Comparison of ENCODE assay signal across 11 cellular contexts in the genomic region with DNA sequence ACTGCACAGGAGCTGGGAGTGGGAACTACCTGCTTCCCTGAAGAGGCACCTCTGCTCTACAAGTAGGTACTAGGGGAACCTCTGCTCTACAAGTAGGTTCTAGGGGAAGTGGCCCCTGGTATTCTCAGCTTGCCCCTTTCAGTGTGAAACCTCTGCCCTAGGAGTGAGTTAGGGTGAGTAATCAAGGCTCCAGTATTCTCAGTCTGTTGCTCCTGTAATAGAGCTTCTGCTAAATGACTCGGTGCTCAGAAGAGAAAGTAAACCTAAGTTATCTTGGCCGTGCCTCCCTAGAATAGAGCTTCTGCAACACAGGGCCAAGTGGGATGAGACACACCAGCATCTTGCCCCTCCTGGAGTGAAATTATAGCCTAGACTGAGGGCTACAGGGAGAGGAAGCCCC. TPM values are rescaled to one million over a fixed set of nuclear protein-coding genes. Genes with fewer than 3 reads are reported as not detected.
A peak's percentile ranks its signal among the peaks of the same experiment; 100 is the strongest.
DNase-seq lines count a peak whose midpoint lies in the region; ATAC-seq and TF ChIP-seq lines count a peak whose summit lies in the region.
"Had no signal": no experiment of that assay in that cellular context is flagged by ENCODE, and none has a peak within 500 bp of the region (broad histone marks: within the 10 kb centered on the region; RNA-seq: fewer than 3 reads in every experiment).

No MANE protein-coding gene starts in this region.

- H2AFZ ChIP-seq in trophoblast cell (ENCODE audit: insufficient read depth, low read length, poor library complexity): no peak overlapping the region

- TF ChIP-seq POLR2A in sigmoid colon (IDR thresholded peaks at IDR 0.05): no peak

- peaks cover 9% of the 10 kb centered on the region for H3K79me1 ChIP-seq in trophoblast cell (ENCODE audit: low read length)

- WGBS in trophoblast cell (ENCODE audit: extremely low coverage, insufficient coverage, insufficient read length): no CpG with 5 or more reads among the region's 2 CpGs
- 60 to 67% methylated on average over 2 of the region's 2 CpGs for WGBS in sigmoid colon, 2 donors

- H3K27ac ChIP-seq in trophoblast cell (ENCODE audit: low read depth, low read length) (no peak overlapping the region), sigmoid colon (peak overlapping the region in 1 of 4 donors; percentile 8)

- H2AK5ac ChIP-seq in trophoblast cell (ENCODE audit: low read length): no peak overlapping the region

- peak overlapping the region; percentile 62 for H3K14ac ChIP-seq in trophoblast cell (ENCODE audit: low read length)

- TF ChIP-seq CTCF in sigmoid colon (IDR thresholded peaks at IDR 0.05): no peak

- no peak overlapping the region for H3K9ac ChIP-seq in trophoblast cell (ENCODE audit: low read length)

- peak; percentile 55 for ATAC-seq in GM19035 (IDR thresholded peaks at IDR 0.05; ENCODE audit: unreplicated experiment)
- ATAC-seq in HG02870 (IDR thresholded peaks at IDR 0.05; ENCODE audit: unreplicated experiment): peak; percentile 37

- H3K27me3 ChIP-seq in trophoblast cell (ENCODE audit: insufficient read depth, low read length): no peaks in the 10 kb centered on the region
- H3K27me3 ChIP-seq in sigmoid colon: no peaks in the 10 kb centered on the region

- no peak overlapping the region for H3K4me2 ChIP-seq in trophoblast cell (ENCODE audit: low read length)

- H4K8ac ChIP-seq in trophoblast cell (ENCODE audit: low read depth, low read length): no peak overlapping the region

- DNase-seq in RPMI7951 (ENCODE audit: low read depth) (peak; percentile 47), trophoblast cell (no peak), D341Med (ENCODE audit: low spot score) (no peak), DMS153 treated with DMSO at 0.1 percent for 48 hours (lab: John Stamatoyannopoulos, UW; ENCODE audit: unreplicated experiment) (no peak), sigmoid colon (no peak), Ammon's horn (ENCODE audit: low spot score) (no peak)
- DNase-seq: activated naive CD4-positive, alpha-beta T cell treated with anti-CD3 and anti-CD28 coated beads, Interleukin-2, amount 10 ng/mL, durations not matched to agents 7 days and 5 days; KG1 had no signal

- H2BK5ac ChIP-seq in trophoblast cell (ENCODE audit: low read depth, low read length, poor library complexity): no peak overlapping the region

- H3K79me2 ChIP-seq in trophoblast cell (ENCODE audit: control insufficient read depth, insufficient read depth, low read length, poor library complexity): no peaks in the 10 kb centered on the region

- peaks cover 13 to 22% of the 10 kb centered on the region in 2 experiments for H3K4me1 ChIP-seq in trophoblast cell (ENCODE audit: control insufficient read depth in 1 of 2, insufficient read depth in 2 of 2, low read length in 2 of 2)
- peaks cover 0 to 8% (median 8%) of the 10 kb centered on the region in 4 donors for H3K4me1 ChIP-seq in sigmoid colon

- H3K4ac ChIP-seq in trophoblast cell (ENCODE audit: low read depth, low read length): no peak overlapping the region

- H3K9me3 ChIP-seq in trophoblast cell (ENCODE audit: insufficient read depth, low read depth, low read length) (no peaks in the 10 kb centered on the region), sigmoid colon (no peaks in the 10 kb centered on the region)

- H2BK120ac ChIP-seq in trophoblast cell (ENCODE audit: insufficient read depth, low read length, poor library complexity): no peak overlapping the region

- H3K4me3 ChIP-seq in trophoblast cell (ENCODE audit: low read depth, low read length): no peak overlapping the region
- no peak overlapping the region for H3K4me3 ChIP-seq in sigmoid colon

- no peak overlapping the region for H2BK12ac ChIP-seq in trophoblast cell (ENCODE audit: low read length)

- no peak overlapping the region for H3K23ac ChIP-seq in trophoblast cell (ENCODE audit: low read length)

- intact Hi-C loops in sigmoid colon (cut with DNase I): no loop called here

- no peak overlapping the region for H3K18ac ChIP-seq in trophoblast cell (ENCODE audit: low read length)

- no peak overlapping the region for H4K12ac ChIP-seq in trophoblast cell (ENCODE audit: low read depth, low read length)

- no peaks in the 10 kb centered on the region for H3K36me3 ChIP-seq in trophoblast cell (ENCODE audit: control insufficient read depth in 1 of 2, insufficient read depth in 2 of 2, low read length in 2 of 2)
- H3K36me3 ChIP-seq in sigmoid colon: no peaks in the 10 kb centered on the region

- H4K91ac ChIP-seq in trophoblast cell (ENCODE audit: low read depth, low read length): no peak overlapping the region

- no peak for TF ChIP-seq EP300 in sigmoid colon (IDR thresholded peaks at IDR 0.05)

RNA-seq across cellular contexts. Expression of gene RASSF4, which starts 13.4 kb away (rescaled TPM):
- 6.8 and 11.1 TPM in 2 replicates for total RNA-seq in RPMI7951 (2014; rRNA removed; shearing (Covaris generic))
- polyA plus RNA-seq in trophoblast cell (2013): 9.7 and 11.1 TPM in 2 replicates
- total RNA-seq in sigmoid colon: 10 to 100 TPM; 23.2 to 61.7 (median 45.2) TPM
- polyA plus RNA-seq in sigmoid colon: 10 to 100 TPM in 2 of 3 donors, 1 to 10 TPM in 1; 7.8 to 23.2 (median 13.6) TPM

RNA-seq across cellular contexts. Expression of gene DEPP1, which starts 32.4 kb away (rescaled TPM):
- total RNA-seq in RPMI7951 (2014; rRNA removed; shearing (Covaris generic)): 14.5 and 16.5 TPM in 2 replicates
- polyA plus RNA-seq in trophoblast cell (2013): 120 and 128 TPM in 2 replicates
- total RNA-seq in sigmoid colon: 100 to 1,000 TPM in 1 of 4 donors, 10 to 100 TPM in 3; 47.8 to 294 (median 54.7) TPM
- polyA plus RNA-seq in sigmoid colon: 10 to 100 TPM; 16.0 to 58.3 (median 53.6) TPM

RNA-seq across cellular contexts. Expression of gene TMEM72, which starts 35.1 kb away (rescaled TPM):
- total RNA-seq in RPMI7951 (2014; rRNA removed; shearing (Covaris generic)): not detected in 2 replicates
- polyA plus RNA-seq in trophoblast cell (2013): 0.18 and 0.37 TPM in 2 replicates
- under 1 TPM in 1 of 4 donors, not detected in 3; 0.33 TPM for total RNA-seq in sigmoid colon
- polyA plus RNA-seq in sigmoid colon: 10 to 100 TPM in 1 of 3 donors, 1 to 10 TPM in 2; 3.9 to 11.8 (median 4.2) TPM
- polyA plus RNA-seq: esophagus had no signal

RNA-seq across cellular contexts. Expression of gene ZNF22, which starts 54.5 kb away (rescaled TPM):
- 32.5 and 47.1 TPM in 2 replicates for total RNA-seq in RPMI7951 (2014; rRNA removed; shearing (Covaris generic))
- polyA plus RNA-seq in trophoblast cell (2013): 31.5 and 32.1 TPM in 2 replicates
- total RNA-seq in sigmoid colon: 10 to 100 TPM; 18.3 to 29.9 (median 24.0) TPM
- 10 to 100 TPM; 12.9 to 16.8 (median 13.5) TPM for polyA plus RNA-seq in sigmoid colon
